ENCODE assay signal across 34 cellular contexts in the genomic region with DNA sequence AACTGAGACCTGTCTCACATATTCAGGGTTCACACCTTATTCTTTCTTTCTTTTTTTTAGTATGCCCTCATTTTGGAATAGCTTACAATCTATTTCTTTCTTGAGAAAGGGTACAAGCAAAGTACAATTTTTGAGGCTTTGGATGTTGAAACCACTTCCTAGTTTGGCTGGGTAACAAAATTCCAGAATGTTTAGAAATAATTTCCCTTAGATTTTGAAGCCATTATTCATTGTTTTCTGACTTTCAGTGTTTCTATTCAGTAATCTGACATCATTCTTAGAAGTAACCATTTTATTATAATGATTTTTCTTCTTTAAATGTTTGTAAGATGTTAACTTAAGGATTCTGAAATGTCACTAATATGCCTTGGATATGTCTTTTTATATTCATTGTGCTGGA. TPM values are rescaled to one million over a fixed set of nuclear protein-coding genes. Genes with fewer than 3 reads are reported as not detected.
"Had no signal": no experiment of that assay in that cellular context is flagged by ENCODE, and none has a peak within 500 bp of the region (broad histone marks: within the 10 kb centered on the region; RNA-seq: fewer than 3 reads in every experiment).

No MANE protein-coding gene starts in this region.

- H3K4me3 Mint-ChIP-seq: activated CD4-positive, alpha-beta memory T cell treated with anti-CD3 and anti-CD28 coated beads for 36 hours; activated CD4-positive, alpha-beta T cell treated with anti-CD3 and anti-CD28 coated beads for 36 hours; activated naive CD8-positive, alpha-beta T cell treated with anti-CD3 and anti-CD28 coated beads for 36 hours; activated T-cell treated with anti-CD3 and anti-CD28 coated beads, Interleukin-2, amount 50 U/mL, for 4 hours; activated T-helper 1 cell treated with anti-CD3 and anti-CD28 coated beads, Interleukin-12 subunit alpha, Interleukin-12 subunit beta, Interleukin-2, Interleukin-4 antibody, amounts not matched to agents 30 ng/mL and 10 ng/mL and 1 ng/mL, durations not matched to agents 14 hours and 24 hours and 36 hours; brain; T-helper 1 cell treated with Interleukin-12 subunit alpha and Interleukin-12 subunit beta and Interleukin-4 antibody, amounts not matched to agents 30 μg/mL and 1 μg/mL, for 36 hours; T-helper 2 cell treated with Interferon-gamma antibody and Interleukin-4, amounts not matched to agents 5 μg/mL and 100 μg/mL, for 36 hours had no signal

- FAIRE-seq: bronchial epithelial cell, TTC549 had no signal

- H3K4me3 ChIP-seq: ascending aorta, Peyer's patch, SJSA1 had no signal

- H3K9ac ChIP-seq: SK-N-SH had no signal

- H3K4me1 Mint-ChIP-seq: activated CD4-positive, alpha-beta T cell treated with anti-CD3 and anti-CD28 coated beads for 36 hours; activated naive CD8-positive, alpha-beta T cell treated with anti-CD3 and anti-CD28 coated beads for 36 hours had no signal

- ATAC-seq: activated CD4-positive, alpha-beta T cell treated with anti-CD3 and anti-CD28 coated beads for 36 hours; activated T-cell treated with anti-CD3 and anti-CD28 coated beads, Interleukin-2, amount 50 U/mL, for 4 hours; PC-3 had no signal

- H3K27me3 ChIP-seq: ascending aorta, Peyer's patch, SJSA1 had no signal

- H3K36me3 ChIP-seq: ascending aorta, Peyer's patch, SJSA1 had no signal

- H3K27ac ChIP-seq: ascending aorta, Peyer's patch, SJSA1 had no signal

- H3K9me3 ChIP-seq: Peyer's patch, SJSA1, SK-N-SH had no signal

- H3K4me1 ChIP-seq: ascending aorta, Peyer's patch, SJSA1 had no signal

- DNase-seq: activated CD4-positive, alpha-beta memory T cell treated with anti-CD3 and anti-CD28 coated beads for 36 hours; activated CD4-positive, alpha-beta T cell treated with anti-CD3 and anti-CD28 coated beads for 36 hours; activated CD4-positive, alpha-beta T cell treated with anti-CD3 and anti-CD28 coated beads, Interleukin-2, amount 50 U/mL, for 1 hour; activated CD8-positive, alpha-beta memory T cell treated with anti-CD3 and anti-CD28 coated beads, Interleukin-2, amount 50 U/mL, for 4 hours; activated naive CD4-positive, alpha-beta T cell treated with anti-CD3 and anti-CD28 coated beads, Interleukin-2, amount 50 U/mL, for 16 hours; activated naive CD8-positive, alpha-beta T cell treated with anti-CD3 and anti-CD28 coated beads for 36 hours; activated T-cell treated with anti-CD3 and anti-CD28 coated beads for 4 hours; activated T-cell treated with anti-CD3 and anti-CD28 coated beads, Interleukin-2, amount 50 U/mL, for 4 hours; amygdala; central memory CD4-positive, alpha-beta T cell; NCI-H1092 treated with DMSO at 0.1 percent for 48 hours; NCI-H1417; NCI-H146; NCI-H187; NCI-H2029 treated with DMSO at 0.1 percent for 48 hours; NCI-H2107; NCI-H2171; NCI-H510A; NCI-H526; NCI-H748 treated with DMSO at 0.1 percent for 48 hours; NK-92 treated with Interleukin-12 subunit alpha and Interleukin-12 subunit beta, amount 100 ng/mL, for 24 hours; PC-3; Peyer's patch; RPMI8226; SHP77 treated with DMSO at 0.1 percent for 48 hours; SK-N-SH had no signal

- H3K4me2 ChIP-seq: SK-N-SH had no signal

- H3K27me3 Mint-ChIP-seq: activated CD4-positive, alpha-beta memory T cell treated with anti-CD3 and anti-CD28 coated beads for 36 hours; activated CD4-positive, alpha-beta T cell treated with anti-CD3 and anti-CD28 coated beads for 36 hours; brain had no signal

- H3K27ac Mint-ChIP-seq: activated CD4-positive, alpha-beta memory T cell treated with anti-CD3 and anti-CD28 coated beads for 36 hours; activated CD4-positive, alpha-beta T cell treated with anti-CD3 and anti-CD28 coated beads for 36 hours; activated naive CD8-positive, alpha-beta T cell treated with anti-CD3 and anti-CD28 coated beads for 36 hours; activated T-helper 1 cell treated with anti-CD3 and anti-CD28 coated beads, Interleukin-12 subunit alpha, Interleukin-12 subunit beta, Interleukin-2, Interleukin-4 antibody, amounts not matched to agents 30 ng/mL and 10 ng/mL and 1 ng/mL, durations not matched to agents 14 hours and 24 hours and 36 hours; brain; T-helper 1 cell treated with Interleukin-12 subunit alpha and Interleukin-12 subunit beta and Interleukin-4 antibody, amounts not matched to agents 30 μg/mL and 1 μg/mL, for 36 hours; T-helper 2 cell treated with Interferon-gamma antibody and Interleukin-4, amounts not matched to agents 5 μg/mL and 100 μg/mL, for 36 hours had no signal

RNA-seq across cellular contexts. Expression of gene ST8SIA1, which starts 28.2 kb away (rescaled TPM):
- total RNA-seq: PC-3, SJSA1 had no signal
